Comparison of ENCODE assay signal across 10 cellular contexts in genomic region chr22:21020802-21021429, GRCh38. TPM values are rescaled to one million over a fixed set of nuclear protein-coding genes. Genes with fewer than 3 reads are reported as not detected.
DNase-seq lines count a peak whose midpoint lies in the region; ATAC-seq and TF ChIP-seq lines count a peak whose summit lies in the region.
"Had no signal": no experiment of that assay in that cellular context is flagged by ENCODE, and none has a peak within 500 bp of the region (broad histone marks: within the 10 kb centered on the region; RNA-seq: fewer than 3 reads in every experiment).

No MANE protein-coding gene starts in this region.

- no peak overlapping the region for H3K4me3 Mint-ChIP-seq in activated naive CD8-positive, alpha-beta T cell treated with anti-CD3 and anti-CD28 coated beads, Interleukin-2, amount 50 U/mL, for 24 hours
- H3K4me3 Mint-ChIP-seq in neural crest cell: no peak overlapping the region

- CTCF ChIA-PET in HEK293T (lab: Yijun Ruan, JAX): interaction anchor here (0.6 to 1.7 kb wide), 8 partner anchors 13 to 135 kb away, joined by 3 to 14 read pairs (median 5); partner anchors contain the start of gene LRRC74B

- no peak overlapping the region for H3K27ac Mint-ChIP-seq in activated naive CD8-positive, alpha-beta T cell treated with anti-CD3 and anti-CD28 coated beads, Interleukin-2, amount 50 U/mL, for 24 hours
- H3K27ac Mint-ChIP-seq in neural crest cell (ENCODE audit: unreplicated experiment): no peak overlapping the region

- in situ Hi-C loops in G401 (cut with HindIII; ENCODE audit: low sequenced_read_pairs): no loop called here

- DNase-seq in NCI-H2196 (lab: John Stamatoyannopoulos, UW; ENCODE audit: unreplicated experiment): peak; percentile 1
- no peak for DNase-seq in NCI-H2196 treated with DMSO at 0.1 percent for 48 hours (lab: John Stamatoyannopoulos, UW; ENCODE audit: unreplicated experiment)
- DNase-seq in HEK293T (ENCODE audit: extremely low spot score): peak; percentile 73
- peak; percentile 35 for DNase-seq in activated naive CD8-positive, alpha-beta T cell treated with anti-CD3 and anti-CD28 coated beads, Interleukin-2, amount 50 U/mL, for 24 hours
- no peak for DNase-seq in neural crest cell (ENCODE audit: low read depth, low spot score)
- DNase-seq in activated effector memory CD4-positive, alpha-beta T cell treated with anti-CD3 and anti-CD28 coated beads, Interleukin-2, amount 50 U/mL, for 16 hours: no peak
- DNase-seq in G401 (ENCODE audit: low spot score): no peak
- DNase-seq: upper lobe of left lung had no signal

- H3K4me1 Mint-ChIP-seq in activated naive CD8-positive, alpha-beta T cell treated with anti-CD3 and anti-CD28 coated beads, Interleukin-2, amount 50 U/mL, for 24 hours: peaks cover 8% of the 10 kb centered on the region
- peaks cover 21% of the 10 kb centered on the region for H3K4me1 Mint-ChIP-seq in neural crest cell

- TF ChIP-seq CTCF in neural crest cell (conservative IDR thresholded peaks at IDR 0.05): peak; percentile 48

- peak; percentile 55 for ATAC-seq in activated naive CD8-positive, alpha-beta T cell treated with anti-CD3 and anti-CD28 coated beads, Interleukin-2, amount 50 U/mL, for 24 hours
- ATAC-seq in HG02852 (IDR thresholded peaks at IDR 0.05; ENCODE audit: unreplicated experiment): no peak
- ATAC-seq: right cardiac atrium had no signal

- H3K27me3 Mint-ChIP-seq in activated naive CD8-positive, alpha-beta T cell treated with anti-CD3 and anti-CD28 coated beads, Interleukin-2, amount 50 U/mL, for 24 hours: no peaks in the 10 kb centered on the region
- H3K27me3 Mint-ChIP-seq in neural crest cell (ENCODE audit: low read depth): no peaks in the 10 kb centered on the region

- no peaks in the 10 kb centered on the region for H3K36me3 Mint-ChIP-seq in activated naive CD8-positive, alpha-beta T cell treated with anti-CD3 and anti-CD28 coated beads, Interleukin-2, amount 50 U/mL, for 24 hours (ENCODE audit: low read depth)
- no peaks in the 10 kb centered on the region for H3K36me3 Mint-ChIP-seq in neural crest cell (ENCODE audit: low read depth)

- POLR2A ChIA-PET in HEK293T (lab: Yijun Ruan, JAX): interaction anchor here (1.1 to 2.7 kb wide), 4 partner anchors 19 to 83 kb away, joined by 4 to 14 read pairs (median 9); partner anchors contain the start of genes LZTR1 and THAP7

- no peaks in the 10 kb centered on the region for H3K9me3 Mint-ChIP-seq in activated naive CD8-positive, alpha-beta T cell treated with anti-CD3 and anti-CD28 coated beads, Interleukin-2, amount 50 U/mL, for 24 hours
- no peaks in the 10 kb centered on the region for H3K9me3 Mint-ChIP-seq in neural crest cell

TF ChIP-seq in HEK293T, 16 proteins besides CTCF, POLR2A, EP300 and RAD21:
- TF ChIP-seq TARDBP (IDR thresholded peaks at IDR 0.05) (no peak), NFRKB (IDR thresholded peaks at IDR 0.05) (no peak), SUZ12 (IDR thresholded peaks at IDR 0.05) (no peak), SP1 (IDR thresholded peaks at IDR 0.05) (no peak), FOXA1 (IDR thresholded peaks at IDR 0.05) (no peak), ARNT (IDR thresholded peaks at IDR 0.05) (no peak), CTBP1 (IDR thresholded peaks at IDR 0.05; ENCODE audit: borderline replicate concordance) (no peak), L3MBTL2 (conservative IDR thresholded peaks at IDR 0.05) (no peak), LEF1 (IDR thresholded peaks at IDR 0.05; ENCODE audit: borderline replicate concordance) (no peak), ELF4 (IDR thresholded peaks at IDR 0.05) (no peak), BHLHE40 (IDR thresholded peaks at IDR 0.05; ENCODE audit: borderline replicate concordance) (no peak), HDGF (IDR thresholded peaks at IDR 0.05; ENCODE audit: borderline replicate concordance) (no peak), ZNF384 (IDR thresholded peaks at IDR 0.05) (no peak), FOXK2 (IDR thresholded peaks at IDR 0.05) (no peak), FOXM1 (IDR thresholded peaks at IDR 0.05; ENCODE audit: borderline replicate concordance) (no peak), PKNOX1 (IDR thresholded peaks at IDR 0.05) (no peak)

RNA-seq across cellular contexts. Expression of gene P2RX6, which starts 6.0 kb away (rescaled TPM):
- 3.4 and 4.5 TPM in 2 replicates for total RNA-seq in neural crest cell
- 0.98 and 1.1 TPM in 2 replicates for total RNA-seq in G401 (2014; rRNA removed; shearing (Covaris generic))

RNA-seq across cellular contexts. Expression of gene SLC7A4, which starts 11.4 kb away (rescaled TPM):
- 0.26 and 0.43 TPM in 2 replicates for total RNA-seq in neural crest cell
- total RNA-seq in G401 (2014; rRNA removed; shearing (Covaris generic)): not detected in 2 replicates

RNA-seq across cellular contexts. Expression of gene THAP7, which starts 19.0 kb away (rescaled TPM):
- 35.4 and 37.0 TPM in 2 replicates for total RNA-seq in neural crest cell
- total RNA-seq in G401 (2014; rRNA removed; shearing (Covaris generic)): 70.5 and 73.5 TPM in 2 replicates

RNA-seq across cellular contexts. Expression of gene LRRC74B, which starts 24.8 kb away (rescaled TPM):
- total RNA-seq in neural crest cell: not detected in 2 replicates
- total RNA-seq in G401 (2014; rRNA removed; shearing (Covaris generic)): not detected in 2 replicates
- total RNA-seq: right cardiac atrium had no signal

RNA-seq across cellular contexts. Expression of gene LZTR1, which starts 38.8 kb away (rescaled TPM):
- 88.7 and 94.5 TPM in 2 replicates for total RNA-seq in neural crest cell
- 41.5 and 67.0 TPM in 2 replicates for total RNA-seq in G401 (2014; rRNA removed; shearing (Covaris generic))

Comparison
In these comparisons a context has a peak if more than half of its experiments do, and no peak if none do; other contexts are left out.
1. DNase-seq: peak in NCI-H2196 (single experiment), HEK293T (single experiment) and activated naive CD8-positive, alpha-beta T cell treated with anti-CD3 and anti-CD28 coated beads, Interleukin-2, amount 50 U/mL, for 24 hours (single experiment); none in NCI-H2196 treated with DMSO at 0.1 percent for 48 hours (single experiment), neural crest cell (single experiment), activated effector memory CD4-positive, alpha-beta T cell treated with anti-CD3 and anti-CD28 coated beads, Interleukin-2, amount 50 U/mL, for 16 hours (single experiment) and G401 (single experiment).